In the genomic region with DNA sequence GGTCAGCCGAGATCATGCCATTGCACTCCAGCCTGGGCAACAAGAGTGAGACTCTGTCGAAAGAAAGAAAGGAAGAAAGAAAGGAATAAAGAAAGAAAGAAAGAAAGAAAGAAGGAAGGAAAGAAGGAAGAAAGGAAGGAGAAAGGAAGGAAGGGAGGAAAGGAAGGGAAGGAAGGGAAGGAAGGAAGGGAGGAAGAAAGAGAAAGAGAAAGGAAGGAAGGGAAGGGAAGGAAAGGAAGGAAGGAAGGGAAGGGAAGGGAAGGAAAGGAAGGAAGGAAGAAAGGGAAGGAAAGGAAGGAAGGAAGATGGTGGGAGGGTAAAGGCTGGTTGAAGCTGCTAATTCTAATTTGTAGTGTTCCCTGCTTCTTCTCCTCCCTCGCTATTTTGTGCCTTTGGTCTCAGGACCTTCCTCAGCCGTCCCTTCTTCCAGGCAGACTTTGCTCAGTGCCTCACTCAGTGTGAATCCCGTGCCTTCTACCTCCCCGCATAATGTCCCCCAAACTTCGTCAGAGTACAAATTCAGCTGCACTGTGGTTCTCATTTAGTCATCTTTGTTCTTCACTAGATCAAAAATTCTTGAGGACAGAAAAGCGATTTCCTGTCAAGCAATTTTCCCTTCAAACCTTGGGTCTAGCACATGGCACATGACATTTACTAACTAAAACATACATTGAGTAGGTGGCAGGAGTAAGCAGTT, we compare ENCODE assay signal across 18 cellular contexts.
"Had no signal": no experiment of that assay in that cellular context is flagged by ENCODE, and none has a peak within 500 bp of the region (broad histone marks: within the 10 kb centered on the region; RNA-seq: fewer than 3 reads in every experiment).

No MANE protein-coding gene starts in this region.

- H3K4me3 Mint-ChIP-seq: brain; dendritic cell treated with granulocyte-macrophage colony-stimulating factor and Interleukin-4, amounts not matched to agents 40 ng/mL and 50 ng/mL, for 4 days; effector memory CD8-positive, alpha-beta T cell; natural killer cell treated with Interleukin-12 subunit alpha and Interleukin-12 subunit beta and Interleukin-15 and Interleukin-18, amount 100 ng/mL, for 72 hours; stimulated activated naive B cell treated with anti-CD40 and anti-IgM and Interleukin-4, amounts not matched to agents 10 μg/mL and 1 μg/mL and 100 μg/mL, for 72 hours had no signal

- H3K36me3 Mint-ChIP-seq: brain; natural killer cell treated with Interleukin-12 subunit alpha and Interleukin-12 subunit beta and Interleukin-15 and Interleukin-18, amount 100 ng/mL, for 72 hours had no signal

- H3K27ac ChIP-seq: lower lobe of right lung, sigmoid colon, upper lobe of left lung, VCaP had no signal

- H3K4me1 Mint-ChIP-seq: stimulated activated naive B cell treated with anti-CD40 and anti-IgM and Interleukin-4, amounts not matched to agents 10 μg/mL and 1 μg/mL and 100 μg/mL, for 72 hours had no signal

- H3K27me3 ChIP-seq: sigmoid colon, upper lobe of left lung had no signal

- ATAC-seq: effector memory CD8-positive, alpha-beta T cell; left cardiac atrium; natural killer cell treated with Interleukin-12 subunit alpha and Interleukin-12 subunit beta and Interleukin-15 and Interleukin-18, amount 100 ng/mL, for 72 hours; stimulated activated naive B cell treated with anti-CD40 and anti-IgM and Interleukin-4, amounts not matched to agents 10 μg/mL and 1 μg/mL and 100 μg/mL, for 72 hours had no signal

- H3K27ac Mint-ChIP-seq: dendritic cell treated with granulocyte-macrophage colony-stimulating factor and Interleukin-4, amounts not matched to agents 40 ng/mL and 50 ng/mL, for 4 days; effector memory CD8-positive, alpha-beta T cell; natural killer cell treated with Interleukin-12 subunit alpha and Interleukin-12 subunit beta and Interleukin-15 and Interleukin-18, amount 100 ng/mL, for 72 hours; stimulated activated naive B cell treated with anti-CD40 and anti-IgM and Interleukin-4, amounts not matched to agents 10 μg/mL and 1 μg/mL and 100 μg/mL, for 72 hours had no signal

- DNase-seq: activated CD4-positive, alpha-beta T cell treated with anti-CD3 and anti-CD28 coated beads for 4 hours; activated CD8-positive, alpha-beta memory T cell treated with anti-CD3 and anti-CD28 coated beads for 24 hours; activated effector memory CD4-positive, alpha-beta T cell treated with anti-CD3 and anti-CD28 coated beads, Interleukin-2, amount 50 U/mL, for 16 hours; amygdala; cerebellar nuclear complex; effector memory CD8-positive, alpha-beta T cell; erythroblast; left cardiac atrium; lower lobe of right lung; sigmoid colon; stimulated activated CD4-positive, alpha-beta T cell treated with anti-CD3 and anti-CD28 coated beads, Interleukin-2, amount 100 ng/mL, for 24 hours; stimulated activated naive B cell treated with anti-CD40 and anti-IgM and Interleukin-4, amounts not matched to agents 10 μg/mL and 1 μg/mL and 100 μg/mL, for 72 hours; T-helper 9 cell had no signal

- H3K9me3 Mint-ChIP-seq: dendritic cell treated with granulocyte-macrophage colony-stimulating factor and Interleukin-4, amounts not matched to agents 40 ng/mL and 50 ng/mL, for 4 days; effector memory CD8-positive, alpha-beta T cell; natural killer cell treated with Interleukin-12 subunit alpha and Interleukin-12 subunit beta and Interleukin-15 and Interleukin-18, amount 100 ng/mL, for 72 hours; stimulated activated naive B cell treated with anti-CD40 and anti-IgM and Interleukin-4, amounts not matched to agents 10 μg/mL and 1 μg/mL and 100 μg/mL, for 72 hours had no signal

- H3K9me3 ChIP-seq: sigmoid colon had no signal

- H3K36me3 ChIP-seq: lower lobe of right lung, sigmoid colon, upper lobe of left lung had no signal

- H3K4me1 ChIP-seq: lower lobe of right lung, sigmoid colon had no signal

- H3K4me3 ChIP-seq: lower lobe of right lung, sigmoid colon, upper lobe of left lung had no signal

- H3K27me3 Mint-ChIP-seq: brain had no signal
